Comparison of ENCODE assay signal across 16 cellular contexts in genomic region chr21:20207335-20207734, GRCh38.
DNase-seq lines count a peak whose midpoint lies in the region; ATAC-seq and TF ChIP-seq lines count a peak whose summit lies in the region.
"Had no signal": no experiment of that assay in that cellular context is flagged by ENCODE, and none has a peak within 500 bp of the region (broad histone marks: within the 10 kb centered on the region; RNA-seq: fewer than 3 reads in every experiment).

No MANE protein-coding gene starts in this region.

- H2AFZ ChIP-seq in hepatocyte, result no peak overlapping the region
- H2AFZ ChIP-seq: GM23338 had no signal

- H3K4me3 ChIP-seq in hepatocyte (no peak overlapping the region), mucosa of descending colon (no peak overlapping the region), left ventricle myocardium inferior (no peak overlapping the region)
- H3K4me3 ChIP-seq: BLaER1 treated with 17β-estradiol and CSF1 and Interleukin-3, amounts not matched to agents 10 nM and 100 nM; GM12878; GM23338 had no signal

- peak overlapping the region; percentile 24 for H3K27ac ChIP-seq in hepatocyte
- H3K27ac ChIP-seq in left ventricle myocardium inferior (replicated peaks), result no peak overlapping the region
- H3K27ac ChIP-seq: 22Rv1; BLaER1 treated with 17β-estradiol and CSF1 and Interleukin-3, amounts not matched to agents 10 nM and 100 nM had no signal

- H3K27me3 ChIP-seq in hepatocyte (no peaks in the 10 kb centered on the region), left ventricle myocardium inferior (ENCODE audit: low read depth) (no peaks in the 10 kb centered on the region)
- H3K27me3 ChIP-seq: BLaER1 treated with 17β-estradiol and CSF1 and Interleukin-3, amounts not matched to agents 10 nM and 100 nM had no signal

- H3K9me2 ChIP-seq in hepatocyte (replicated peaks; ENCODE audit: insufficient read depth), result no peaks in the 10 kb centered on the region

- WGBS in hepatocyte (ENCODE audit: low lambda C conversion rate, missing lambda C conversion rate), result 54% methylated on average over 3 of the region's 3 CpGs

- H4K20me1 ChIP-seq in hepatocyte (ENCODE audit: insufficient read depth, poor library complexity, severe bottlenecking), result no peaks in the 10 kb centered on the region

- DNase-seq in NCI-H345 treated with DMSO at 0.1 percent for 48 hours (lab: John Stamatoyannopoulos, UW; ENCODE audit: unreplicated experiment), result peak; percentile 7
- no peak for DNase-seq in NCI-H345 (lab: John Stamatoyannopoulos, UW)
- DNase-seq in hepatocyte (ENCODE audit: low spot score), result no peak
- DNase-seq in mucosa of descending colon, result no peak
- DNase-seq in stimulated activated CD4-positive, alpha-beta T cell treated with anti-CD3 and anti-CD28 coated beads, Interleukin-15, amount 100 ng/mL, for 24 hours, result no peak
- no peak for DNase-seq in left ventricle myocardium inferior
- no peak for DNase-seq in NCI-H1105 treated with DMSO at 0.1 percent for 48 hours (lab: John Stamatoyannopoulos, UW)
- DNase-seq: AML-193; CD4-positive, CD25-positive, alpha-beta regulatory T cell; DMS 273 treated with DMSO at 0.1 percent for 48 hours; H9 had no signal

- no peaks in the 10 kb centered on the region for H3K9me3 ChIP-seq in hepatocyte (ENCODE audit: low read depth)
- no peaks in the 10 kb centered on the region for H3K9me3 ChIP-seq in mucosa of descending colon
- no peaks in the 10 kb centered on the region for H3K9me3 ChIP-seq in left ventricle myocardium inferior (replicated peaks)

- TF ChIP-seq CTCF in hepatocyte (IDR thresholded peaks at IDR 0.05; ENCODE audit: poor library complexity), result no peak
- no peak for TF ChIP-seq CTCF in mucosa of descending colon (IDR thresholded peaks at IDR 0.05)
- no peak for TF ChIP-seq CTCF in left ventricle myocardium inferior (IDR thresholded peaks at IDR 0.05; ENCODE audit: borderline replicate concordance)

- H3K36me3 ChIP-seq in hepatocyte (replicated peaks; ENCODE audit: insufficient read depth, low read depth) (no peaks in the 10 kb centered on the region), mucosa of descending colon (ENCODE audit: low read depth) (no peaks in the 10 kb centered on the region), left ventricle myocardium inferior (no peaks in the 10 kb centered on the region)
- H3K36me3 ChIP-seq: BLaER1 treated with 17β-estradiol and CSF1 and Interleukin-3, amounts not matched to agents 10 nM and 100 nM had no signal

- no peak overlapping the region for H3K4me2 ChIP-seq in hepatocyte
- H3K4me2 ChIP-seq: BLaER1 treated with 17β-estradiol and CSF1 and Interleukin-3, amounts not matched to agents 10 nM and 100 nM; GM23338 had no signal

- intact Hi-C loops in mucosa of descending colon (cut with DNase I, micrococcal nuclease) (no loop called here), left ventricle myocardium inferior (cut with micrococcal nuclease) (no loop called here)

- no peaks in the 10 kb centered on the region for H3K79me2 ChIP-seq in hepatocyte

- ATAC-seq in mucosa of descending colon, result peak; percentile 45
- no peak for ATAC-seq in GM19455 (IDR thresholded peaks at IDR 0.05; ENCODE audit: unreplicated experiment)
- ATAC-seq: GM12878, GM23338 had no signal

- H3K4me1 ChIP-seq in hepatocyte (ENCODE audit: insufficient read depth) (peaks cover 3% of the 10 kb centered on the region), mucosa of descending colon (ENCODE audit: low read depth) (no peaks in the 10 kb centered on the region), left ventricle myocardium inferior (no peaks in the 10 kb centered on the region)
- H3K4me1 ChIP-seq: BLaER1 treated with 17β-estradiol and CSF1 and Interleukin-3, amounts not matched to agents 10 nM and 100 nM had no signal
